Comparison of ENCODE assay signal across 23 cellular contexts in the genomic region with DNA sequence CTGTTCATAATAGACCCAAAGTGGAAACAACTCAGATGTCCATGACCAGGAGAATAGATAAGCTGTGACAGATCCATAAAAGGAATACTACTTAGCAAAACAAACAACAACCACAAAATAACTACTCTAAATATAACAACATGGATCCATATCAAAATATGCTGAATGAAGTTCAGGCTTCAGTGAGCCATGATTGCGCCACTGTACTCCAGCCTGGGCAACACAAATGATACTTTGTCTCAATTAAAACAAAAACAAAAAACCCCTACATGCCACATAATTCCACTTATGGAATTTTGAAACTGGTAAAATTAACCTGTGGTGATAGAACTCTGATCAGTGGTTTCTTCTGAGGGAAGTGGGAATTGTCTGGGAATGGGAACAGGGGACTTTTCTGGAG. TPM values are rescaled to one million over a fixed set of nuclear protein-coding genes. Genes with fewer than 3 reads are reported as not detected.
DNase-seq lines count a peak whose midpoint lies in the region; ATAC-seq and TF ChIP-seq lines count a peak whose summit lies in the region.
"Had no signal": no experiment of that assay in that cellular context is flagged by ENCODE, and none has a peak within 500 bp of the region (broad histone marks: within the 10 kb centered on the region; RNA-seq: fewer than 3 reads in every experiment).

No MANE protein-coding gene starts in this region.

- dilution Hi-C loops in IMR-90 (cut with HindIII; ENCODE audit: low sequenced_read_pairs, unreplicated experiment): no loop called here

- no peak overlapping the region for H2AFZ ChIP-seq in IMR-90 (replicated peaks; ENCODE audit: low read length, poor library complexity)

- no peak overlapping the region for H2BK5ac ChIP-seq in IMR-90 (ENCODE audit: low read depth, low read length, poor library complexity, severe bottlenecking)

- no peaks in the 10 kb centered on the region for H3K36me3 ChIP-seq in IMR-90 (ENCODE audit: control insufficient read depth, insufficient read depth, low read length)
- H3K36me3 ChIP-seq in adipocyte (ENCODE audit: control insufficient read depth, insufficient read depth, low read length, severe bottlenecking): no peaks in the 10 kb centered on the region
- no peaks in the 10 kb centered on the region for H3K36me3 ChIP-seq in body of pancreas (replicated peaks in 1 of 2; ENCODE audit: insufficient read depth in 1 of 2, low read depth in 2 of 2)
- H3K36me3 ChIP-seq: BE2C; BLaER1 treated with 17β-estradiol and CSF1 and Interleukin-3, amounts not matched to agents 10 nM and 100 nM had no signal

- H2AK9ac ChIP-seq in IMR-90 (replicated peaks; ENCODE audit: low read depth, low read length, poor library complexity): no peak overlapping the region

- TF ChIP-seq CTCF in IMR-90 (conservative IDR thresholded peaks at IDR 0.05; ENCODE audit: low read depth, low read length): no peak
- no peak for TF ChIP-seq CTCF in body of pancreas (IDR thresholded peaks at IDR 0.05)
- no peak for TF ChIP-seq CTCF in dorsolateral prefrontal cortex (IDR thresholded peaks at IDR 0.05 in 54 of 56, conservative IDR thresholded peaks at IDR 0.05 in 2 of 56; ENCODE audit: low read depth in 1 of 56, partially characterized antibody in 56 of 56)

- H4K5ac ChIP-seq in IMR-90 (ENCODE audit: low read depth, low read length): no peak overlapping the region

- H3K4me3 ChIP-seq in IMR-90 (ENCODE audit: insufficient read depth, low read depth, low read length): no peak overlapping the region
- H3K4me3 ChIP-seq in adipocyte (ENCODE audit: low read length): no peak overlapping the region
- no peak overlapping the region for H3K4me3 ChIP-seq in body of pancreas
- no peak overlapping the region for H3K4me3 ChIP-seq in dorsolateral prefrontal cortex
- H3K4me3 ChIP-seq: A549; BLaER1 treated with 17β-estradiol and CSF1 and Interleukin-3, amounts not matched to agents 10 nM and 100 nM; GM12878; GM23338 had no signal

- DNase-seq in IMR-90 (no peak), adipocyte (ENCODE audit: low read depth) (peak; percentile 17), myocyte (ENCODE audit: low read depth) (peak; percentile 33), body of pancreas (no peak), MV-4-11 (lab: John Stamatoyannopoulos, UW) (no peak), dorsolateral prefrontal cortex (no peak)
- DNase-seq: 8988T; ACHN; AML-193; BE2C; CD4-positive, alpha-beta T cell; CD8-positive, alpha-beta memory T cell; DMS 273 treated with DMSO at 0.1 percent for 48 hours; DMS79; EL; GDM1; H9 had no signal

- CTCF ChIA-PET in IMR-90 (lab: Yijun Ruan, JAX): interaction anchor here (0.6 kb wide), 1 partner anchor 12 kb away, joined by 8 read pairs; no protein-coding TSS in a partner anchor

- H3K56ac ChIP-seq in IMR-90 (ENCODE audit: extremely low read depth, insufficient read depth, low read length): no peak overlapping the region

- H3K4me1 ChIP-seq in IMR-90 (ENCODE audit: control insufficient read depth, insufficient read depth, low read length) (peaks cover 4% of the 10 kb centered on the region; the same call in 1 of the 2 replicates), adipocyte (ENCODE audit: control insufficient read depth, insufficient read depth, low read length) (peaks cover 41% of the 10 kb centered on the region), body of pancreas (peaks cover 6% of the 10 kb centered on the region)
- H3K4me1 ChIP-seq: A549 had no signal

- no peaks in the 10 kb centered on the region for H4K20me1 ChIP-seq in IMR-90 (ENCODE audit: insufficient read depth, low read length)
- H4K20me1 ChIP-seq: BLaER1 treated with 17β-estradiol and CSF1 and Interleukin-3, amounts not matched to agents 10 nM and 100 nM had no signal

- no peak overlapping the region for H2AK5ac ChIP-seq in IMR-90 (ENCODE audit: low read depth, low read length)

- intact Hi-C loops in IMR-90 (cut with micrococcal nuclease) (no loop called here), body of pancreas (cut with DNase I) (no loop called here), dorsolateral prefrontal cortex (cut with DNase I) (no loop called here)

- no CpG with 5 or more reads among the region's 1 CpG for WGBS in IMR-90 (ENCODE audit: extremely low coverage in 2 of 2, insufficient read length in 1 of 2), 2 experiments
- WGBS in body of pancreas, 2 donors: 86 to 96% methylated on average over 1 of the region's 1 CpG

- no peak for TF ChIP-seq RAD21 in IMR-90 (IDR thresholded peaks at IDR 0.05; ENCODE audit: low read length)

- no peak overlapping the region for H2BK20ac ChIP-seq in IMR-90 (ENCODE audit: low read depth, low read length)

- H3K27ac ChIP-seq in IMR-90 (ENCODE audit: insufficient read depth, low read length) (no peak overlapping the region), body of pancreas (no peak overlapping the region), dorsolateral prefrontal cortex (no peak overlapping the region)
- H3K27ac ChIP-seq: A549; BLaER1 treated with 17β-estradiol and CSF1 and Interleukin-3, amounts not matched to agents 10 nM and 100 nM had no signal

- ATAC-seq in IMR-90 (ENCODE audit: low read depth): no peak
- ATAC-seq in body of pancreas: no peak
- ATAC-seq: A549, GM12878, GM23338, HCT116 had no signal

- no peaks in the 10 kb centered on the region for H3K9me1 ChIP-seq in IMR-90 (ENCODE audit: insufficient read depth, low read length)

- no peak overlapping the region for H3K23ac ChIP-seq in IMR-90 (ENCODE audit: low read depth, low read length)

- no peak overlapping the region for H4K8ac ChIP-seq in IMR-90 (ENCODE audit: low read depth in 2 of 2, low read length in 2 of 2)

- H3K79me1 ChIP-seq in IMR-90 (ENCODE audit: low read depth in 1 of 2, low read length in 2 of 2): no peaks in the 10 kb centered on the region

- no peak overlapping the region for H3K4ac ChIP-seq in IMR-90 (ENCODE audit: low read depth, low read length)

- TF ChIP-seq POLR2A in IMR-90 (IDR thresholded peaks at IDR 0.05; ENCODE audit: low read depth, low read length) (no peak), body of pancreas (IDR thresholded peaks at IDR 0.05) (no peak)

- H3K18ac ChIP-seq in IMR-90 (ENCODE audit: low read depth, low read length): no peak overlapping the region

- no peak overlapping the region for H3K4me2 ChIP-seq in IMR-90 (ENCODE audit: low read depth, low read length)
- H3K4me2 ChIP-seq: A549; BLaER1 treated with 17β-estradiol and CSF1 and Interleukin-3, amounts not matched to agents 10 nM and 100 nM; GM23338 had no signal

- no peak overlapping the region for H3K14ac ChIP-seq in IMR-90 (replicated peaks; ENCODE audit: low read depth, low read length)

- H3K9me3 ChIP-seq in IMR-90 (ENCODE audit: control insufficient read depth, insufficient read depth, low read length): no peaks in the 10 kb centered on the region
- no peaks in the 10 kb centered on the region for H3K9me3 ChIP-seq in adipocyte (ENCODE audit: control insufficient read depth, low read length)
- no peaks in the 10 kb centered on the region for H3K9me3 ChIP-seq in body of pancreas
- H3K9me3 ChIP-seq: A549, BE2C had no signal

- H2BK120ac ChIP-seq in IMR-90 (ENCODE audit: low read depth, low read length): no peak overlapping the region

- no peaks in the 10 kb centered on the region for H3K27me3 ChIP-seq in IMR-90 (ENCODE audit: control insufficient read depth, insufficient read depth, low read length)
- H3K27me3 ChIP-seq in adipocyte (replicated peaks; ENCODE audit: control insufficient read depth, insufficient read depth, low read length): no peaks in the 10 kb centered on the region
- H3K27me3 ChIP-seq in body of pancreas: no peaks in the 10 kb centered on the region
- H3K27me3 ChIP-seq in dorsolateral prefrontal cortex: peaks cover 0 to 7% (median 0%) of the 10 kb centered on the region in 45 donors
- H3K27me3 ChIP-seq: BE2C; BLaER1 treated with 17β-estradiol and CSF1 and Interleukin-3, amounts not matched to agents 10 nM and 100 nM had no signal

- H2BK15ac ChIP-seq in IMR-90 (ENCODE audit: low read depth, low read length): no peak overlapping the region

- in situ Hi-C loops in IMR-90 (cut with MboI; ENCODE audit: low sequenced_read_pairs): no loop called here

- POLR2A ChIA-PET in IMR-90 (lab: Charles Lee; ENCODE audit: unreplicated experiment): no interaction called here

- H3K9ac ChIP-seq in IMR-90 (ENCODE audit: low read depth, low read length) (no peak overlapping the region), adipocyte (ENCODE audit: low read length) (no peak overlapping the region)
- H3K9ac ChIP-seq: BLaER1 treated with 17β-estradiol and CSF1 and Interleukin-3, amounts not matched to agents 10 nM and 100 nM had no signal

- no TSS peak for BruUV-seq in IMR-90 (replicated peaks; lab: Mats Ljungman, UMichigan)

- H4K91ac ChIP-seq in IMR-90 (ENCODE audit: insufficient read depth, low read depth, low read length): no peak overlapping the region

TF ChIP-seq in IMR-90, 13 proteins besides CTCF, POLR2A, EP300 and RAD21:
- TF ChIP-seq RFX5 (IDR thresholded peaks at IDR 0.05; ENCODE audit: low read depth, low read length): no peak
- peak; percentile 44 for TF ChIP-seq CEBPB (IDR thresholded peaks at IDR 0.05; ENCODE audit: low read depth, low read length)

RNA-seq across cellular contexts. Expression of gene MYO3B, which starts 11.2 kb away (rescaled TPM):
- not detected in 2 replicates for total RNA-seq in IMR-90 (2012; rRNA removed)
- polyA plus RNA-seq in IMR-90 (2012; rRNA removed): 0.02 TPM in 1 of 2 replicates, not detected in the other
- not detected in 2 replicates for polyA plus RNA-seq in IMR-90 (2012; cell fraction: cytosol; rRNA removed)
- 0.02 TPM in 1 of 2 replicates, not detected in the other for polyA plus RNA-seq in IMR-90 (2012; cell fraction: nucleus; rRNA removed; ENCODE audit: low replicate concordance)
- total RNA-seq in myocyte: not detected in 2 replicates
- polyA plus RNA-seq in myocyte (2012): not detected
- 1 to 10 TPM; 2.0 to 4.7 TPM for total RNA-seq in body of pancreas
- 1 to 10 TPM in 2 of 120 experiments, under 1 TPM in 105, not detected in 13; 0.09 to 1.0 (median 0.29) TPM for total RNA-seq in dorsolateral prefrontal cortex
- total RNA-seq: CD4-positive, alpha-beta T cell had no signal
- polyA plus RNA-seq: CD14-positive monocyte, GM23338 had no signal

Comparison
In these comparisons a context has a peak if more than half of its experiments do, and no peak if none do; other contexts are left out.
1. DNase-seq: peak in adipocyte (single experiment) and myocyte (single experiment); none in IMR-90 (single experiment), body of pancreas (0 of 4), MV-4-11 (single experiment) and dorsolateral prefrontal cortex (0 of 10).